1 cellular context compared by ENCODE assay signal in genomic region chr11:36077886-36078685, GRCh38.
TF ChIP-seq lines count a peak whose summit lies in the region.

No MANE protein-coding gene starts in this region.

TF ChIP-seq in endothelial cell of umbilical vein, 7 proteins besides CTCF, POLR2A, EP300 and RAD21 (continued from another document):
- TF ChIP-seq MAX (IDR thresholded peaks at IDR 0.05; ENCODE audit: insufficient read depth, insufficient read length) (no peak), FOS (IDR thresholded peaks at IDR 0.05; ENCODE audit: borderline replicate concordance, insufficient read depth, low read length) (no peak), POLR2AphosphoS5 (IDR thresholded peaks at IDR 0.05; ENCODE audit: insufficient read depth, low read depth, low read length) (no peak), JUN (IDR thresholded peaks at IDR 0.05; ENCODE audit: borderline replicate concordance, insufficient read depth, insufficient read length, low read depth) (no peak), EZH2 (IDR thresholded peaks at IDR 0.05; ENCODE audit: borderline replicate concordance, low read depth, low read length, severe bottlenecking) (no peak)
